Comparison of ENCODE assay signal across 18 cellular contexts in the genomic region with DNA sequence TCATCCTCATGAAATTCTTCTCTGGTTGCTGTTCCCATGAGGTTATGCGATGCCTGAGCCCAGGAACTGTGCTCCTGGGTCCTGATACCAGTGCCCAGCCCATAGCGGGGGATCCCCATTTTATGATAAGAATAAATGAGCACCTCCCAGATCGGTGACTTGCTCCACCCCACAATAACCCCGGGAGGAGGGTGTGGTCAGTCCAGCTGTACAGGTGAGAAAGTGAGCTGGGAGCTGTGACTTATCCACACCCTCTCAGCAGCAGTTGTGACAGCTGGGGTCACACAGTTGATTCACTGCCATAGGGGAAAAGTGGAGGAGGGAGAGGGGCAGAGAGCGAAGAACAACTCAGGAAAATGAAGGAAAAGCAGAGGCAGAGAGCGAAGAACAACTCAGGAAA. TPM values are rescaled to one million over a fixed set of nuclear protein-coding genes. Genes with fewer than 3 reads are reported as not detected.
DNase-seq lines count a peak whose midpoint lies in the region; ATAC-seq and TF ChIP-seq lines count a peak whose summit lies in the region.
"Had no signal": no experiment of that assay in that cellular context is flagged by ENCODE, and none has a peak within 500 bp of the region (broad histone marks: within the 10 kb centered on the region; RNA-seq: fewer than 3 reads in every experiment).

No MANE protein-coding gene starts in this region.

- no TSS peak for BruUV-seq in OCI-LY7 (replicated peaks; lab: Mats Ljungman, UMichigan)

- TF ChIP-seq CTCF in WTC11 (IDR thresholded peaks at IDR 0.05) (no peak), glutamatergic neuron (IDR thresholded peaks at IDR 0.05; ENCODE audit: partially characterized antibody, unreplicated experiment) (no peak), osteocyte (IDR thresholded peaks at IDR 0.05) (no peak), OCI-LY7 (conservative IDR thresholded peaks at IDR 0.05; ENCODE audit: low read length) (no peak)

- H2AFZ ChIP-seq in OCI-LY7 (ENCODE audit: low read length) = no peak overlapping the region

- H3K36me3 Mint-ChIP-seq in WTC11 (no peaks in the 10 kb centered on the region), glutamatergic neuron (ENCODE audit: unreplicated experiment) (no peaks in the 10 kb centered on the region), osteocyte (ENCODE audit: unreplicated experiment) (no peaks in the 10 kb centered on the region)
- H3K36me3 Mint-ChIP-seq: activated naive CD4-positive, alpha-beta T cell treated with anti-CD3 and anti-CD28 coated beads, Interleukin-2, amount 10 ng/mL, durations not matched to agents 7 days and 5 days had no signal

- H3K4me3 Mint-ChIP-seq in WTC11 (peak overlapping the region; percentile 50), glutamatergic neuron (ENCODE audit: unreplicated experiment) (peak overlapping the region; percentile 81), osteocyte (ENCODE audit: unreplicated experiment) (peak overlapping the region; percentile 53)
- H3K4me3 Mint-ChIP-seq: activated naive CD4-positive, alpha-beta T cell treated with anti-CD3 and anti-CD28 coated beads, Interleukin-2, amount 10 ng/mL, durations not matched to agents 7 days and 5 days; effector memory CD8-positive, alpha-beta T cell had no signal

- POLR2A ChIA-PET in WTC11 (lab: Charles Lee) (no interaction called here), OCI-LY7 (lab: Charles Lee) (interaction anchor here (0.6 kb wide), 1 partner anchor 14 kb away, joined by 3 read pairs; no protein-coding TSS in a partner anchor)

- no peaks in the 10 kb centered on the region for H4K20me1 ChIP-seq in OCI-LY7 (ENCODE audit: insufficient read depth, low read length)
- H4K20me1 ChIP-seq: BLaER1 had no signal

- H3K4me3 ChIP-seq in HUES48 (ENCODE audit: low read depth, low read length) = peak overlapping the region; percentile 59
- H3K4me3 ChIP-seq in OCI-LY7 (ENCODE audit: low read depth, low read length, poor library complexity, severe bottlenecking) = no peak overlapping the region
- H3K4me3 ChIP-seq: BLaER1, SJCRH30 had no signal

- H3K27ac ChIP-seq in HUES48 (ENCODE audit: low read depth, low read length) = no peak overlapping the region
- no peak overlapping the region for H3K27ac ChIP-seq in OCI-LY7 (ENCODE audit: low read depth, low read length, poor library complexity, severe bottlenecking)
- H3K27ac ChIP-seq: BLaER1, SJCRH30 had no signal

- no peaks in the 10 kb centered on the region for H3K36me3 ChIP-seq in HUES48 (ENCODE audit: control insufficient read depth, insufficient read depth, low read length)
- no peaks in the 10 kb centered on the region for H3K36me3 ChIP-seq in OCI-LY7 (ENCODE audit: insufficient read depth, low read length)
- H3K36me3 ChIP-seq: BLaER1, heart right ventricle, SJCRH30, spleen, tibial nerve had no signal

- H3K27ac Mint-ChIP-seq in WTC11 (no peak overlapping the region), glutamatergic neuron (ENCODE audit: unreplicated experiment) (no peak overlapping the region), osteocyte (ENCODE audit: unreplicated experiment) (no peak overlapping the region)
- H3K27ac Mint-ChIP-seq: activated naive CD4-positive, alpha-beta T cell treated with anti-CD3 and anti-CD28 coated beads, Interleukin-2, amount 10 ng/mL, durations not matched to agents 7 days and 5 days; effector memory CD8-positive, alpha-beta T cell had no signal

- CTCF ChIA-PET in WTC11 (lab: Charles Lee) = interaction anchor here (1.4 kb wide), 1 partner anchor 265 kb away, joined by 3 read pairs; no protein-coding TSS in a partner anchor
- CTCF ChIA-PET in OCI-LY7 (lab: Charles Lee; ENCODE audit: unreplicated experiment) = no interaction called here

- no peaks in the 10 kb centered on the region for H3K9me2 ChIP-seq in OCI-LY7 (ENCODE audit: insufficient read depth, low read length)

- intact Hi-C loops in OCI-LY7 (cut with micrococcal nuclease; ENCODE audit: unreplicated experiment) = no loop called here

- H3K9me3 Mint-ChIP-seq in WTC11 (peaks cover 10% of the 10 kb centered on the region), glutamatergic neuron (ENCODE audit: unreplicated experiment) (peaks cover 3% of the 10 kb centered on the region), osteocyte (ENCODE audit: unreplicated experiment) (peaks cover 30% of the 10 kb centered on the region)

- ATAC-seq in WTC11 (no peak), HG02981 (IDR thresholded peaks at IDR 0.05; ENCODE audit: unreplicated experiment) (no peak)

- 0 out of 2 replicates have a peak, but pooled peaks cover 3% of the 10 kb centered on the region for H3K9me3 ChIP-seq in HUES48 (ENCODE audit: control insufficient read depth, insufficient read depth, low read length)
- H3K9me3 ChIP-seq in OCI-LY7 (ENCODE audit: low read length) = no peaks in the 10 kb centered on the region
- H3K9me3 ChIP-seq: heart right ventricle, SJCRH30 had no signal

- peaks cover 10% of the 10 kb centered on the region for H3K4me1 ChIP-seq in HUES48 (ENCODE audit: control insufficient read depth, insufficient read depth, low read length)
- H3K4me1 ChIP-seq in OCI-LY7 (ENCODE audit: insufficient read depth, low read length, poor library complexity, severe bottlenecking) = no peaks in the 10 kb centered on the region
- H3K4me1 ChIP-seq: BLaER1, heart right ventricle, SJCRH30, tibial nerve had no signal

- H3K27me3 ChIP-seq in HUES48 (ENCODE audit: control insufficient read depth, insufficient read depth, low read length) = peaks cover 21% of the 10 kb centered on the region
- H3K27me3 ChIP-seq: BLaER1, SJCRH30, tibial nerve had no signal

- no peak overlapping the region for H3K4me2 ChIP-seq in OCI-LY7 (ENCODE audit: low read length)
- H3K4me2 ChIP-seq: BLaER1 had no signal

- no peaks in the 10 kb centered on the region for H3K79me2 ChIP-seq in OCI-LY7 (ENCODE audit: insufficient read depth, low read depth, low read length)

- H3K27me3 Mint-ChIP-seq in WTC11 (ENCODE audit: low read depth) = peaks cover 43% of the 10 kb centered on the region
- H3K27me3 Mint-ChIP-seq in glutamatergic neuron (ENCODE audit: unreplicated experiment) = peaks cover 3% of the 10 kb centered on the region
- H3K27me3 Mint-ChIP-seq in osteocyte (ENCODE audit: unreplicated experiment) = no peaks in the 10 kb centered on the region

- DNase-seq in WTC11 (ENCODE audit: low spot score) = no peak
- no peak for DNase-seq in glutamatergic neuron
- DNase-seq in osteocyte (ENCODE audit: extremely low spot score, unreplicated experiment) = no peak
- DNase-seq in islet precursor cell = no peak
- no peak for DNase-seq in OCI-LY7 (ENCODE audit: low spot score)
- DNase-seq: DMS 273 treated with DMSO at 0.1 percent for 48 hours; effector memory CD8-positive, alpha-beta T cell; IMR-90; NCI-H524 treated with DMSO at 0.1 percent for 48 hours; SJCRH30 had no signal

- H3K9ac ChIP-seq in HUES48 (ENCODE audit: low read depth, low read length) = no peak overlapping the region
- H3K9ac ChIP-seq: BLaER1 had no signal

- H3K4me1 Mint-ChIP-seq in WTC11 = peaks cover 18% of the 10 kb centered on the region
- peaks cover 1% of the 10 kb centered on the region for H3K4me1 Mint-ChIP-seq in glutamatergic neuron (ENCODE audit: low read depth, unreplicated experiment)
- no peaks in the 10 kb centered on the region for H3K4me1 Mint-ChIP-seq in osteocyte (ENCODE audit: unreplicated experiment)
- H3K4me1 Mint-ChIP-seq: activated naive CD4-positive, alpha-beta T cell treated with anti-CD3 and anti-CD28 coated beads, Interleukin-2, amount 10 ng/mL, durations not matched to agents 7 days and 5 days had no signal

TF ChIP-seq in WTC11, 78 proteins besides CTCF, POLR2A, EP300 and RAD21:
- TF ChIP-seq ZNF532 (CRISPR knock-in tag; IDR thresholded peaks at IDR 0.05; ENCODE audit: borderline replicate concordance) = no peak

RNA-seq across cellular contexts. Expression of gene OR2G3, which starts 33.4 kb away (rescaled TPM):
- total RNA-seq in WTC11 (2021) (not detected in 3 replicates), glutamatergic neuron (ENCODE audit: unreplicated experiment) (not detected), osteocyte (not detected in 2 replicates), OCI-LY7 (2022) (not detected in 2 replicates)
- not detected in 2 replicates for total RNA-seq in OCI-LY7 (2014; rRNA removed; shearing (Covaris generic))
- total RNA-seq: heart right ventricle, IMR-90, posterior vena cava, SJCRH30, spleen, tibial nerve had no signal

RNA-seq across cellular contexts. Expression of gene OR13G1, which starts 40.8 kb away (rescaled TPM):
- not detected in 3 replicates for total RNA-seq in WTC11 (2021)
- total RNA-seq in glutamatergic neuron (ENCODE audit: unreplicated experiment) = not detected
- not detected in 2 replicates for total RNA-seq in osteocyte
- not detected in 2 replicates for total RNA-seq in OCI-LY7 (2014; rRNA removed; shearing (Covaris generic))
- total RNA-seq in OCI-LY7 (2022) = not detected in 2 replicates
- total RNA-seq: heart right ventricle, IMR-90, posterior vena cava, SJCRH30, spleen, tibial nerve had no signal

RNA-seq across cellular contexts. Expression of gene OR2G2, which starts 50.6 kb away (rescaled TPM):
- total RNA-seq in WTC11 (2021) (not detected in 3 replicates), glutamatergic neuron (ENCODE audit: unreplicated experiment) (not detected), osteocyte (not detected in 2 replicates), OCI-LY7 (2022) (not detected in 2 replicates)
- total RNA-seq in OCI-LY7 (2014; rRNA removed; shearing (Covaris generic)) = not detected in 2 replicates
- total RNA-seq: heart right ventricle, IMR-90, posterior vena cava, SJCRH30, spleen, tibial nerve had no signal
